24 cellular contexts compared by ENCODE assay signal in genomic region chr2:121611730-121612705, GRCh38. TPM values are rescaled to one million over a fixed set of nuclear protein-coding genes. Genes with fewer than 3 reads are reported as not detected.
DNase-seq lines count a peak whose midpoint lies in the region; ATAC-seq and TF ChIP-seq lines count a peak whose summit lies in the region.
"Had no signal": no experiment of that assay in that cellular context is flagged by ENCODE, and none has a peak within 500 bp of the region (broad histone marks: within the 10 kb centered on the region; RNA-seq: fewer than 3 reads in every experiment).

No MANE protein-coding gene starts in this region.

- peaks cover 0 to 8% of the 10 kb centered on the region in 2 donors for H3K36me3 Mint-ChIP-seq in naive B cell
- H3K36me3 Mint-ChIP-seq in WTC11, result 0 out of 2 replicates have a peak, but pooled peaks cover 3% of the 10 kb centered on the region

- CTCF ChIA-PET in WTC11 (lab: Charles Lee), result no interaction called here

- no peak for TF ChIP-seq CTCF in WTC11 (IDR thresholded peaks at IDR 0.05)

- ATAC-seq in naive B cell (ENCODE audit: low read depth in 2 of 2) (peak in 1 of 2 donors; percentile 41), HG02884 (IDR thresholded peaks at IDR 0.05; ENCODE audit: unreplicated experiment) (no peak), WTC11 (no peak), GM19324 (IDR thresholded peaks at IDR 0.05; ENCODE audit: low FRiP score, unreplicated experiment) (no peak)
- ATAC-seq: activated CD4-positive, CD25-positive, alpha-beta regulatory T cell treated with anti-CD3 and anti-CD28 coated beads, Interleukin-2, amount 50 U/mL, for 24 hours; activated CD8-positive, alpha-beta T cell treated with anti-CD3 and anti-CD28 coated beads, Interleukin-2, amount 10 ng/mL, durations not matched to agents 7 days and 5 days; left colon; naive thymus-derived CD8-positive, alpha-beta T cell; stimulated activated memory B cell treated with anti-CD40 and anti-IgM and Interleukin-4, amounts not matched to agents 10 μg/mL and 1 μg/mL and 100 μg/mL, for 72 hours had no signal

- POLR2A ChIA-PET in WTC11 (lab: Charles Lee), result no interaction called here

- peaks cover 0 to 16% (median 8%) of the 10 kb centered on the region in 7 donors for H3K9me3 Mint-ChIP-seq in naive B cell
- no peaks in the 10 kb centered on the region; the same call in 1 of the 2 replicates for H3K9me3 Mint-ChIP-seq in WTC11
- H3K9me3 Mint-ChIP-seq: stimulated activated memory B cell treated with anti-CD40 and anti-IgM and Interleukin-4, amounts not matched to agents 10 μg/mL and 1 μg/mL and 100 μg/mL, for 72 hours had no signal

- no peak overlapping the region for H3K27ac Mint-ChIP-seq in naive B cell
- no peak overlapping the region for H3K27ac Mint-ChIP-seq in WTC11
- H3K27ac Mint-ChIP-seq: activated CD8-positive, alpha-beta T cell treated with anti-CD3 and anti-CD28 coated beads, Interleukin-2, amount 10 ng/mL, durations not matched to agents 7 days and 5 days; stimulated activated memory B cell treated with anti-CD40 and anti-IgM and Interleukin-4, amounts not matched to agents 10 μg/mL and 1 μg/mL and 100 μg/mL, for 72 hours had no signal

- peak; percentile 79 for DNase-seq in CD1c-positive myeloid dendritic cell (ENCODE audit: extremely low spot score)
- DNase-seq in Kasumi-1 (lab: John Stamatoyannopoulos, UW), result peak; percentile 97
- peak; percentile 4 for DNase-seq in RPMI8226
- DNase-seq in naive B cell, result peak; percentile 39
- no peak for DNase-seq in WTC11 (ENCODE audit: low spot score)
- DNase-seq in AG08396 (ENCODE audit: low spot score), result no peak
- DNase-seq: activated CD8-positive, alpha-beta T cell treated with anti-CD3 and anti-CD28 coated beads, Interleukin-2, amount 10 ng/mL, durations not matched to agents 7 days and 5 days; activated T-cell treated with anti-CD3 and anti-CD28 coated beads, Interleukin-2, amount 50 U/mL, for 1 hour; adrenal gland; DMS79 treated with DMSO at 0.1 percent for 48 hours; esophagus squamous epithelium; KG1; left colon; mesendoderm; naive thymus-derived CD8-positive, alpha-beta T cell; NCI-H1105; NCI-H524; stimulated activated CD4-positive, alpha-beta T cell treated with anti-CD3 and anti-CD28 coated beads, Interleukin-1b, Interleukin-23, amount 100 ng/mL, for 48 hours; T-helper 2 cell; thyroid gland had no signal

- no peak overlapping the region for H3K4me3 Mint-ChIP-seq in naive B cell
- no peak overlapping the region for H3K4me3 Mint-ChIP-seq in WTC11
- H3K4me3 Mint-ChIP-seq: activated CD8-positive, alpha-beta T cell treated with anti-CD3 and anti-CD28 coated beads, Interleukin-2, amount 10 ng/mL, durations not matched to agents 7 days and 5 days; naive thymus-derived CD8-positive, alpha-beta T cell; stimulated activated memory B cell treated with anti-CD40 and anti-IgM and Interleukin-4, amounts not matched to agents 10 μg/mL and 1 μg/mL and 100 μg/mL, for 72 hours had no signal

- H3K4me1 Mint-ChIP-seq in naive B cell (peaks cover 8 to 24% (median 16%) of the 10 kb centered on the region in 3 donors), WTC11 (peaks cover 5% of the 10 kb centered on the region)
- H3K4me1 Mint-ChIP-seq: stimulated activated memory B cell treated with anti-CD40 and anti-IgM and Interleukin-4, amounts not matched to agents 10 μg/mL and 1 μg/mL and 100 μg/mL, for 72 hours had no signal

- H3K27me3 Mint-ChIP-seq in naive B cell (no peaks in the 10 kb centered on the region), WTC11 (ENCODE audit: low read depth) (no peaks in the 10 kb centered on the region)
- H3K27me3 Mint-ChIP-seq: naive thymus-derived CD8-positive, alpha-beta T cell; stimulated activated memory B cell treated with anti-CD40 and anti-IgM and Interleukin-4, amounts not matched to agents 10 μg/mL and 1 μg/mL and 100 μg/mL, for 72 hours had no signal

TF ChIP-seq in WTC11, 78 proteins besides CTCF, POLR2A, EP300 and RAD21 (continues in another document):
- TF ChIP-seq ZNF263 (CRISPR knock-in tag; IDR thresholded peaks at IDR 0.05; ENCODE audit: low read depth) (no peak), ZNF671 (CRISPR knock-in tag; IDR thresholded peaks at IDR 0.05) (no peak), EMX1 (CRISPR knock-in tag; IDR thresholded peaks at IDR 0.05) (no peak), ATF3 (CRISPR knock-in tag; conservative IDR thresholded peaks at IDR 0.05) (no peak), NR1H2 (CRISPR knock-in tag; IDR thresholded peaks at IDR 0.05) (no peak), NFYB (CRISPR knock-in tag; conservative IDR thresholded peaks at IDR 0.05; ENCODE audit: low read depth) (no peak), ZNF232 (CRISPR knock-in tag; IDR thresholded peaks at IDR 0.05) (no peak), ETV6 (CRISPR knock-in tag; IDR thresholded peaks at IDR 0.05) (no peak), PRDM15 (CRISPR knock-in tag; IDR thresholded peaks at IDR 0.05) (no peak), KAT7 (CRISPR knock-in tag; IDR thresholded peaks at IDR 0.05; ENCODE audit: borderline replicate concordance) (no peak), MYBL2 (CRISPR knock-in tag; IDR thresholded peaks at IDR 0.05) (no peak), CBFB (CRISPR knock-in tag; IDR thresholded peaks at IDR 0.05; ENCODE audit: low read depth) (no peak), ZNF425 (CRISPR knock-in tag; conservative IDR thresholded peaks at IDR 0.05) (no peak), TP53 (CRISPR knock-in tag; IDR thresholded peaks at IDR 0.05) (no peak)

RNA-seq across cellular contexts. Expression of gene CLASP1, which starts 37.2 kb away (rescaled TPM):
- 10 to 100 TPM in 5 of 6 donors, 1 to 10 TPM in 1; 4.6 to 24.1 (median 13.5) TPM for polyA plus RNA-seq in naive B cell (ENCODE audit: low read depth in 6 of 6)
- 47.2 to 50.0 TPM (median 48.7 TPM) in 3 replicates for total RNA-seq in WTC11 (2021)

Comparison
In these comparisons a context has a peak if more than half of its experiments do, and no peak if none do; other contexts are left out.
1. DNase-seq: peak in CD1c-positive myeloid dendritic cell (single experiment), Kasumi-1 (2 of 2), RPMI8226 (single experiment) and naive B cell (single experiment); none in WTC11 (single experiment) and AG08396 (single experiment).